1 cellular context compared by ENCODE assay signal in genomic region chr14:81009339-81009738, GRCh38.
TF ChIP-seq lines count a peak whose summit lies in the region.

No MANE protein-coding gene starts in this region.

TF ChIP-seq in K562, 482 proteins besides CTCF, POLR2A, EP300 and RAD21 (continued from another document):
- TF ChIP-seq PBX2 (CRISPR knock-in tag; IDR thresholded peaks at IDR 0.05; ENCODE audit: low read depth) = no peak
- TF ChIP-seq PBX2 (tag; conservative IDR thresholded peaks at IDR 0.05; ENCODE audit: low read depth) = no peak
- no peak for TF ChIP-seq HDAC8 (tag; IDR thresholded peaks at IDR 0.05)
- TF ChIP-seq RCOR1 (IDR thresholded peaks at IDR 0.05; ENCODE audit: borderline replicate concordance in 1 of 2, low read depth in 2 of 2, low read length in 2 of 2) = no peak
- no peak for TF ChIP-seq CHD4 (IDR thresholded peaks at IDR 0.05; ENCODE audit: insufficient read depth, insufficient replicate concordance, low read depth, low read length, poor library complexity, severe bottlenecking)
- TF ChIP-seq HMGXB4 (CRISPR knock-in tag; IDR thresholded peaks at IDR 0.05) = no peak
- TF ChIP-seq NR4A1 (CRISPR knock-in tag; IDR thresholded peaks at IDR 0.05) = no peak
- no peak for TF ChIP-seq NR4A1 (tag; IDR thresholded peaks at IDR 0.05)
- no peak for TF ChIP-seq TEAD1 (CRISPR knock-in tag; IDR thresholded peaks at IDR 0.05)
- TF ChIP-seq FOS (IDR thresholded peaks at IDR 0.05; ENCODE audit: extremely low read depth, insufficient read length) = no peak
- no peak for TF ChIP-seq ZNF583 (CRISPR knock-in tag; IDR thresholded peaks at IDR 0.05)
- TF ChIP-seq XRCC4 (IDR thresholded peaks at IDR 0.05; ENCODE audit: extremely low read depth, insufficient read depth, insufficient read length) = no peak
- TF ChIP-seq TEAD4 (IDR thresholded peaks at IDR 0.05; ENCODE audit: low read length) = peak; percentile 72
- TF ChIP-seq TEAD4 (CRISPR knock-in tag; IDR thresholded peaks at IDR 0.05; ENCODE audit: borderline replicate concordance) = no peak
- no peak for TF ChIP-seq CSDE1 (IDR thresholded peaks at IDR 0.05)
- TF ChIP-seq ZFP91 (CRISPR knock-in tag; IDR thresholded peaks at IDR 0.05) = no peak
- TF ChIP-seq MIER1 (IDR thresholded peaks at IDR 0.05; ENCODE audit: low read depth) = no peak
- TF ChIP-seq SMARCA4 (IDR thresholded peaks at IDR 0.05) = peak; percentile 28; the same call in 1 of the 2 replicates
- TF ChIP-seq BRD4 (IDR thresholded peaks at IDR 0.05) = no peak
- TF ChIP-seq TSHZ1 (CRISPR knock-in tag; IDR thresholded peaks at IDR 0.05) = no peak
- TF ChIP-seq PHB (CRISPR knock-in tag; IDR thresholded peaks at IDR 0.05) = no peak
- TF ChIP-seq SP2 (IDR thresholded peaks at IDR 0.05; ENCODE audit: extremely low read depth, low read depth, low read length, poor library complexity, severe bottlenecking) = no peak
